26 cellular contexts compared by ENCODE assay signal in genomic region chr6:163722293-163722692, GRCh38.
"Had no signal": no experiment of that assay in that cellular context is flagged by ENCODE, and none has a peak within 500 bp of the region (broad histone marks: within the 10 kb centered on the region; RNA-seq: fewer than 3 reads in every experiment).

No MANE protein-coding gene starts in this region.

- H3K27ac ChIP-seq: colonic mucosa, esophagus muscularis mucosa, foreskin keratinocyte, gastroesophageal sphincter, heart left ventricle, hepatocyte, ovary, psoas muscle, skin epidermis, spleen, thoracic aorta, tibial nerve, upper lobe of left lung, uterus had no signal

- H3K9me3 ChIP-seq: colonic mucosa, esophagus muscularis mucosa, gastroesophageal sphincter, heart left ventricle, mucosa of descending colon, ovary, psoas muscle, spleen, thoracic aorta, tibial nerve, upper lobe of left lung, uterus had no signal

- H3K36me3 ChIP-seq: colonic mucosa, esophagus muscularis mucosa, gastroesophageal sphincter, heart left ventricle, ovary, spleen, thoracic aorta, tibial nerve, upper lobe of left lung, uterus had no signal

- H3K4me2 ChIP-seq: hepatocyte had no signal

- H3K79me2 ChIP-seq: hepatocyte had no signal

- H2AFZ ChIP-seq: hepatocyte had no signal

- H3K4me3 ChIP-seq: colonic mucosa, esophagus muscularis mucosa, gastroesophageal sphincter, heart left ventricle, hepatocyte, lung, mucosa of descending colon, ovary, psoas muscle, skin epidermis, spleen, thoracic aorta, tibial nerve, upper lobe of left lung, uterus had no signal

- H3K27me3 ChIP-seq: colonic mucosa, esophagus muscularis mucosa, foreskin keratinocyte, gastroesophageal sphincter, heart left ventricle, hepatocyte, ovary, spleen, tibial nerve, upper lobe of left lung, uterus had no signal

- ATAC-seq: foreskin keratinocyte; gastroesophageal sphincter; left lobe of liver; mucosa of descending colon; naive thymus-derived CD4-positive, alpha-beta T cell; psoas muscle; stimulated activated memory B cell treated with anti-CD40 and anti-IgM and Interleukin-4, amounts not matched to agents 10 μg/mL and 1 μg/mL and 100 μg/mL, for 72 hours; stimulated activated naive CD8-positive, alpha-beta T cell treated with anti-CD3 and anti-CD28 coated beads, Interleukin-15, Interleukin-2, amounts not matched to agents 100 U/mL and 50 U/mL, for 24 hours had no signal

- FAIRE-seq: endothelial cell of umbilical vein, kidney had no signal

- DNase-seq: colonic mucosa; dermis blood vessel endothelial cell; effector memory CD4-positive, alpha-beta T cell; foreskin keratinocyte; heart left ventricle; kidney; naive thymus-derived CD4-positive, alpha-beta T cell; occipital lobe; ovary; psoas muscle; spleen; stimulated activated CD4-positive, alpha-beta T cell treated with anti-CD3 and anti-CD28 coated beads, Interleukin-4, amount 100 ng/mL, for 4 hours; stimulated activated naive CD8-positive, alpha-beta T cell treated with anti-CD3 and anti-CD28 coated beads, Interleukin-15, Interleukin-2, amounts not matched to agents 100 U/mL and 50 U/mL, for 24 hours; upper lobe of left lung; uterus had no signal

- H3K4me1 ChIP-seq: colonic mucosa, esophagus muscularis mucosa, foreskin keratinocyte, gastroesophageal sphincter, uterus had no signal
